In genomic region chr5:137609122-137609521, GRCh38 we compare ENCODE assay signal across 26 cellular contexts.
DNase-seq lines count a peak whose midpoint lies in the region; ATAC-seq and TF ChIP-seq lines count a peak whose summit lies in the region.
"Had no signal": no experiment of that assay in that cellular context is flagged by ENCODE, and none has a peak within 500 bp of the region (broad histone marks: within the 10 kb centered on the region; RNA-seq: fewer than 3 reads in every experiment).

No MANE protein-coding gene starts in this region.

- H2AFZ ChIP-seq in osteoblast (ENCODE audit: low read length) = no peak overlapping the region

- H3K27me3 ChIP-seq in osteoblast (ENCODE audit: insufficient read depth, low read length) (no peaks in the 10 kb centered on the region), upper lobe of right lung (peaks cover 14% of the 10 kb centered on the region)
- H3K27me3 ChIP-seq: sigmoid colon had no signal

- H3K4me1 ChIP-seq in osteoblast (ENCODE audit: insufficient read depth, low read length) (peaks cover 8% of the 10 kb centered on the region), upper lobe of right lung (no peaks in the 10 kb centered on the region)
- H3K4me1 ChIP-seq: sigmoid colon, SJCRH30, tibial artery had no signal

- H3K27ac ChIP-seq in osteoblast (ENCODE audit: low read depth, low read length) = no peak overlapping the region
- no peak overlapping the region for H3K27ac ChIP-seq in upper lobe of right lung
- H3K27ac ChIP-seq: HL-60, sigmoid colon, SJCRH30, tibial artery had no signal

- intact Hi-C loops in upper lobe of right lung (cut with DNase I) = no loop called here

- no peak overlapping the region for H3K4me3 ChIP-seq in cardiac fibroblast (replicated peaks in 1 of 2; ENCODE audit: low read depth in 2 of 2, low read length in 2 of 2)
- no peak overlapping the region for H3K4me3 ChIP-seq in osteoblast (ENCODE audit: insufficient read depth, low read length)
- H3K4me3 ChIP-seq in upper lobe of right lung = no peak overlapping the region
- H3K4me3 ChIP-seq: sigmoid colon, SJCRH30, tibial artery had no signal

- H3K36me3 ChIP-seq in osteoblast (ENCODE audit: insufficient read depth, low read length) = no peaks in the 10 kb centered on the region
- no peaks in the 10 kb centered on the region for H3K36me3 ChIP-seq in upper lobe of right lung
- H3K36me3 ChIP-seq: sigmoid colon, SJCRH30, tibial artery had no signal

- TF ChIP-seq CTCF in cardiac fibroblast (IDR thresholded peaks at IDR 0.05; ENCODE audit: low read depth, low read length) (no peak), osteoblast (IDR thresholded peaks at IDR 0.05; ENCODE audit: extremely low read depth, low read depth, low read length) (no peak), upper lobe of right lung (IDR thresholded peaks at IDR 0.05) (no peak)

- DNase-seq in EH (ENCODE audit: low read depth) (peak; percentile 81), HT1080 (ENCODE audit: low read depth) (peak; percentile 65), cardiac fibroblast (ENCODE audit: low read depth in 2 of 2) (peak; percentile 31 to 47), osteoblast (ENCODE audit: insufficient read length, low spot score, missing footprints) (peak; percentile 55), SK-N-DZ (ENCODE audit: low spot score) (no peak), upper lobe of right lung (no peak), Ammon's horn (ENCODE audit: low spot score) (no peak), hypothalamus (lab: John Stamatoyannopoulos, UW) (no peak)
- DNase-seq: activated CD4-positive, alpha-beta T cell treated with anti-CD3 and anti-CD28 coated beads for 48 hours; activated naive CD4-positive, alpha-beta T cell treated with Interleukin-2 at 50 U/mL for 16 hours; activated T-cell treated with anti-CD3 and anti-CD28 coated beads, Interleukin-2, amount 50 U/mL, for 4 hours; amygdala; CD8-positive, alpha-beta memory T cell; DMS153; GDM1; mammary epithelial cell; NCI-H146; NCI-H2171 treated with DMSO at 0.1 percent for 48 hours; NCI-H524; posterior cingulate gyrus; sigmoid colon; SJCRH30; stimulated activated naive CD8-positive, alpha-beta T cell treated with anti-CD3 and anti-CD28 coated beads, Interleukin-15, amount 100 ng/mL, for 72 hours; T-helper 1 cell; tibial artery had no signal

- no peak overlapping the region for H3K4me2 ChIP-seq in osteoblast (ENCODE audit: insufficient read depth, low read length)

- H3K79me2 ChIP-seq in osteoblast (ENCODE audit: insufficient read depth, low read length) = no peaks in the 10 kb centered on the region

- ATAC-seq in upper lobe of right lung = no peak
- ATAC-seq: activated T-cell treated with anti-CD3 and anti-CD28 coated beads, Interleukin-2, amount 50 U/mL, for 4 hours; stimulated activated naive CD8-positive, alpha-beta T cell treated with anti-CD3 and anti-CD28 coated beads, Interleukin-15, amount 100 ng/mL, for 72 hours had no signal

- H3K9me3 ChIP-seq in osteoblast (ENCODE audit: low read depth, low read length) = no peaks in the 10 kb centered on the region
- no peaks in the 10 kb centered on the region for H3K9me3 ChIP-seq in upper lobe of right lung
- H3K9me3 ChIP-seq: sigmoid colon, SJCRH30, tibial artery had no signal

- no peaks in the 10 kb centered on the region for H4K20me1 ChIP-seq in osteoblast (ENCODE audit: insufficient read depth, low read length)

Comparison
In these comparisons a context has a peak if more than half of its experiments do, and no peak if none do; other contexts are left out.
1. DNase-seq: peak in EH (single experiment), HT1080 (single experiment), cardiac fibroblast (2 of 2) and osteoblast (single experiment); none in SK-N-DZ (single experiment), upper lobe of right lung (single experiment), Ammon's horn (single experiment) and hypothalamus (0 of 51).